In genomic region chr6:139219271-139219729, GRCh38 we compare ENCODE assay signal across 8 cellular contexts.
DNase-seq lines count a peak whose midpoint lies in the region; ATAC-seq lines count a peak whose summit lies in the region.

No MANE protein-coding gene starts in this region.

- CTCF ChIA-PET in activated CD8-positive, alpha-beta memory T cell treated with anti-CD3 and anti-CD28 coated beads, Interleukin-2, amount 10 ng/mL, durations not matched to agents 7 days and 5 days (lab: Charles Lee): interaction anchor here (0.6 to 6.5 kb wide), 39 partner anchors 11 to 882 kb away, joined by 3 to 110 read pairs (median 5); partner anchors contain the start of genes CITED2 and TXLNB

- H3K36me3 ChIP-seq in NT2/D1 (ENCODE audit: insufficient read depth, insufficient read length, low read length): no peaks in the 10 kb centered on the region

- no peaks in the 10 kb centered on the region for H3K9me3 Mint-ChIP-seq in activated CD8-positive, alpha-beta memory T cell treated with anti-CD3 and anti-CD28 coated beads, Interleukin-2, amount 10 ng/mL, durations not matched to agents 7 days and 5 days (ENCODE audit: low read depth)

- H3K4me1 Mint-ChIP-seq in activated CD8-positive, alpha-beta memory T cell treated with anti-CD3 and anti-CD28 coated beads, Interleukin-2, amount 10 ng/mL, durations not matched to agents 7 days and 5 days: peaks cover 9% of the 10 kb centered on the region

- H3K4me3 Mint-ChIP-seq in activated CD8-positive, alpha-beta memory T cell treated with anti-CD3 and anti-CD28 coated beads, Interleukin-2, amount 10 ng/mL, durations not matched to agents 7 days and 5 days: no peak overlapping the region

- peak; percentile 97 for DNase-seq in DMS 273 (lab: John Stamatoyannopoulos, UW; ENCODE audit: unreplicated experiment)
- peak in 66 of 76 experiments; percentile 16 to 85 (median 47) for DNase-seq in HUDEP-2 (lab: John Stamatoyannopoulos, UW; ENCODE audit: unreplicated experiment in 76 of 76)
- DNase-seq in NT2/D1 (ENCODE audit: low read depth, low spot score): peak; percentile 70
- peak; percentile 86 for DNase-seq in activated CD8-positive, alpha-beta memory T cell treated with anti-CD3 and anti-CD28 coated beads, Interleukin-2, amount 10 ng/mL, durations not matched to agents 7 days and 5 days
- DNase-seq in epidermal melanocyte (ENCODE audit: insufficient read length, low spot score): peak; percentile 94
- DNase-seq in mucosa of gallbladder (ENCODE audit: low spot score): peak; percentile 86
- peak; percentile 52 for DNase-seq in stimulated activated CD8-positive, alpha-beta memory T cell treated with anti-CD3 and anti-CD28 coated beads, Interleukin-4, amount 100 ng/mL, for 24 hours (ENCODE audit: low read depth)

- H3K9me3 ChIP-seq in NT2/D1 (ENCODE audit: insufficient read depth, low read length): no peaks in the 10 kb centered on the region

- H3K36me3 Mint-ChIP-seq in activated CD8-positive, alpha-beta memory T cell treated with anti-CD3 and anti-CD28 coated beads, Interleukin-2, amount 10 ng/mL, durations not matched to agents 7 days and 5 days: peaks cover 3% of the 10 kb centered on the region

- ATAC-seq in GM21515 (IDR thresholded peaks at IDR 0.05; ENCODE audit: unreplicated experiment): peak; percentile 100
- ATAC-seq in activated CD8-positive, alpha-beta memory T cell treated with anti-CD3 and anti-CD28 coated beads, Interleukin-2, amount 10 ng/mL, durations not matched to agents 7 days and 5 days: peak; percentile 100

- no peak overlapping the region for H3K9ac ChIP-seq in NT2/D1 (ENCODE audit: insufficient read length, low read depth)

- peak overlapping the region; percentile 48 for H3K27ac Mint-ChIP-seq in activated CD8-positive, alpha-beta memory T cell treated with anti-CD3 and anti-CD28 coated beads, Interleukin-2, amount 10 ng/mL, durations not matched to agents 7 days and 5 days

- H3K27me3 Mint-ChIP-seq in activated CD8-positive, alpha-beta memory T cell treated with anti-CD3 and anti-CD28 coated beads, Interleukin-2, amount 10 ng/mL, durations not matched to agents 7 days and 5 days: no peaks in the 10 kb centered on the region

- no peaks in the 10 kb centered on the region for H3K27me3 ChIP-seq in NT2/D1 (ENCODE audit: insufficient read depth, insufficient read length)

- no peaks in the 10 kb centered on the region for H3K4me1 ChIP-seq in NT2/D1 (ENCODE audit: insufficient read depth, insufficient read length)

- no peak overlapping the region for H3K4me3 ChIP-seq in NT2/D1 (ENCODE audit: insufficient read length, low read depth)

Comparison
In these comparisons a context has a peak if more than half of its experiments do, and no peak if none do; other contexts are left out.
1. DNase-seq: peak in every context shown above with its lines; median percentile 97 in DMS 273; 94 in epidermal melanocyte; 86 in activated CD8-positive, alpha-beta memory T cell treated with anti-CD3 and anti-CD28 coated beads, Interleukin-2, amount 10 ng/mL, durations not matched to agents 7 days and 5 days; 86 in mucosa of gallbladder; 70 in NT2/D1; 52 in stimulated activated CD8-positive, alpha-beta memory T cell treated with anti-CD3 and anti-CD28 coated beads, Interleukin-4, amount 100 ng/mL, for 24 hours; 47 in HUDEP-2.